17 cellular contexts compared by ENCODE assay signal in the genomic region with DNA sequence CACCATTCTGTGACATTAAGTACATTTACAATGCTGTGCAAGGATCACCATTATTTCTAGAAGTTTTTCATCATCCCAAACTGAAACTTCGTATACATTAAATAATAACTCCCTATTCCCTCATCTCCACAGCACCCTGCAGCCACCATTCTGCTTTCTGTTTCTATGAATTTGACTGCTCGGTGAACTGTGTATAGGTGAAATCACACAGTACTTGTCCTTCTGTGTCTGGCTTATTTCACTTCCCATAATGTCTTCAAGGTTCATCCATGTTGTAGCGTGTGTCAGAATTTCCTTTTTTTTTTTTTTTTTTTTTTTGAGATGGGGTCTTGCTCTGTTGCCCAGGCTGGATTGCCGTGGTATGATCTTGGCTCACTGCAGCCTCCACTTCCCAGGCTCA.
"Had no signal": no experiment of that assay in that cellular context is flagged by ENCODE, and none has a peak within 500 bp of the region (broad histone marks: within the 10 kb centered on the region; RNA-seq: fewer than 3 reads in every experiment).

No MANE protein-coding gene starts in this region.

- H3K9me3 ChIP-seq: neutrophil, psoas muscle, right lobe of liver, suprapubic skin, thyroid gland had no signal

- H3K36me3 Mint-ChIP-seq: naive thymus-derived CD8-positive, alpha-beta T cell; type B pancreatic cell had no signal

- H3K27ac ChIP-seq: foreskin keratinocyte, hepatocyte, neutrophil, psoas muscle, right lobe of liver, suprapubic skin, thyroid gland had no signal

- H3K4me3 ChIP-seq: hepatocyte, psoas muscle, right lobe of liver, suprapubic skin, thyroid gland had no signal

- H3K9me3 Mint-ChIP-seq: dendritic cell treated with granulocyte-macrophage colony-stimulating factor and Interleukin-4, amounts not matched to agents 40 ng/mL and 50 ng/mL, for 4 days; naive thymus-derived CD8-positive, alpha-beta T cell; stimulated activated effector memory CD8-positive, alpha-beta T cell treated with anti-CD3 and anti-CD28 coated beads, Interleukin-12 subunit alpha, Interleukin-12 subunit beta, amount 100 ng/mL, for 72 hours; type B pancreatic cell had no signal

- ATAC-seq: foreskin keratinocyte; naive thymus-derived CD8-positive, alpha-beta T cell; psoas muscle; right lobe of liver; stimulated activated effector memory CD8-positive, alpha-beta T cell treated with anti-CD3 and anti-CD28 coated beads, Interleukin-12 subunit alpha, Interleukin-12 subunit beta, amount 100 ng/mL, for 72 hours; stimulated activated naive CD8-positive, alpha-beta T cell treated with anti-CD3 and anti-CD28 coated beads, Interleukin-15, Interleukin-2, amounts not matched to agents 100 U/mL and 50 U/mL, for 24 hours had no signal

- DNase-seq: foreskin keratinocyte; head of caudate nucleus; left colon; naive thymus-derived CD8-positive, alpha-beta T cell; psoas muscle; retina; right lobe of liver; stimulated activated CD4-positive, alpha-beta T cell treated with anti-CD3 and anti-CD28 coated beads, Interleukin-4, amount 100 ng/mL, for 1 hour; stimulated activated CD8-positive, alpha-beta memory T cell treated with anti-CD3 and anti-CD28 coated beads, Interleukin-4, amount 100 ng/mL, for 48 hours; stimulated activated naive CD8-positive, alpha-beta T cell treated with anti-CD3 and anti-CD28 coated beads, Interleukin-15, Interleukin-2, amounts not matched to agents 100 U/mL and 50 U/mL, for 24 hours; thyroid gland had no signal

- H3K27me3 ChIP-seq: foreskin keratinocyte, hepatocyte, neutrophil, right lobe of liver, thyroid gland had no signal

- H3K4me1 ChIP-seq: psoas muscle, right lobe of liver, thyroid gland had no signal

- H3K27ac Mint-ChIP-seq: dendritic cell treated with granulocyte-macrophage colony-stimulating factor and Interleukin-4, amounts not matched to agents 40 ng/mL and 50 ng/mL, for 4 days; stimulated activated effector memory CD8-positive, alpha-beta T cell treated with anti-CD3 and anti-CD28 coated beads, Interleukin-12 subunit alpha, Interleukin-12 subunit beta, amount 100 ng/mL, for 72 hours; type B pancreatic cell had no signal

- H3K4me3 Mint-ChIP-seq: dendritic cell treated with granulocyte-macrophage colony-stimulating factor and Interleukin-4, amounts not matched to agents 40 ng/mL and 50 ng/mL, for 4 days; stimulated activated effector memory CD8-positive, alpha-beta T cell treated with anti-CD3 and anti-CD28 coated beads, Interleukin-12 subunit alpha, Interleukin-12 subunit beta, amount 100 ng/mL, for 72 hours; type B pancreatic cell had no signal

- H3K36me3 ChIP-seq: right lobe of liver, suprapubic skin, thyroid gland had no signal

- H3K27me3 Mint-ChIP-seq: naive thymus-derived CD8-positive, alpha-beta T cell; type B pancreatic cell had no signal
